ENCODE assay signal across 25 cellular contexts in genomic region chr4:54742636-54743399, GRCh38.
DNase-seq lines count a peak whose midpoint lies in the region; ATAC-seq lines count a peak whose summit lies in the region.
"Had no signal": no experiment of that assay in that cellular context is flagged by ENCODE, and none has a peak within 500 bp of the region (broad histone marks: within the 10 kb centered on the region; RNA-seq: fewer than 3 reads in every experiment).

No MANE protein-coding gene starts in this region.

- ATAC-seq in sciatic nerve (peak; percentile 32), HG03342 (IDR thresholded peaks at IDR 0.05; ENCODE audit: unreplicated experiment) (no peak)
- ATAC-seq: activated naive CD4-positive, alpha-beta T cell treated with anti-CD3 and anti-CD28 coated beads, Interleukin-2, amount 50 U/mL, for 72 hours; Panc1; psoas muscle had no signal

- peak; percentile 60 for DNase-seq in SKM-1 treated with dmso at 0.1 percent for 144 hours (lab: John Stamatoyannopoulos, UW; ENCODE audit: unreplicated experiment)
- no peak for DNase-seq in SKM-1 (lab: John Stamatoyannopoulos, UW; ENCODE audit: unreplicated experiment)
- DNase-seq in NOMO-1 (lab: John Stamatoyannopoulos, UW; ENCODE audit: unreplicated experiment in 2 of 2): peak; percentile 67 to 77
- DNase-seq in globus pallidus (ENCODE audit: low spot score): peak; percentile 36
- DNase-seq in sciatic nerve (ENCODE audit: low spot score): no peak
- DNase-seq in OCI-M2 (lab: John Stamatoyannopoulos, UW; ENCODE audit: unreplicated experiment): no peak
- DNase-seq in NCI-H446 (lab: John Stamatoyannopoulos, UW): no peak
- DNase-seq: activated CD4-positive, alpha-beta T cell treated with anti-CD3 and anti-CD28 coated beads, Interleukin-2, amount 50 U/mL, for 1 hour; AML-193; anterior cingulate cortex; COR-L47; cortex of kidney; GDM1; GOT3; islet precursor cell; lower lobe of right lung; NCI-H1092 treated with DMSO at 0.1 percent for 48 hours; NCI-H187 treated with DMSO at 0.1 percent for 48 hours; NCI-H69; psoas muscle; small intestine; stimulated activated CD4-positive, alpha-beta T cell treated with anti-CD3 and anti-CD28 coated beads, Interleukin-2, amount 100 ng/mL, for 24 hours had no signal

- intact Hi-C loops in sciatic nerve (cut with DNase I): no loop called here

Comparison
In these comparisons a context has a peak if more than half of its experiments do, and no peak if none do; other contexts are left out.
1. DNase-seq: peak in SKM-1 treated with dmso at 0.1 percent for 144 hours (single experiment), NOMO-1 (2 of 2) and globus pallidus (single experiment); none in SKM-1 (single experiment), sciatic nerve (single experiment), OCI-M2 (single experiment) and NCI-H446 (0 of 2).